In the genomic region with DNA sequence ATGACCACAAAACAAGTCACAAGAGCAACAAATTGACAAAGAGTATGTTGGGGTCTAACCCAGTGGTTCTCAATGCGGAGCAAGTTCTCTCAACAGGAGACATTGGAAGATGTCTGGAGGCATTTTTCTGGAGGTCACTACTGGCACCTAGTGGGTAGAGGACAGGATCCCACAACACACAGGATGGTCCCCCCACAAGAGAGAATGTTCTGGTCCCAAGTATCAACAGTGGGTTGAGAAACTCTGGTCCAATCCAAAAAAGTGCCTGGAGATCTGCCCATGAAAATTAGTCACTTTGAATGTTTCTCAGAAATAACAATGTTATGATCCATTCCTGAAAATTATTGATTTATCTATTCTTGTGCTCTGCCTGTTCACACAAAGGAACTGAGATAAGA, we compare ENCODE assay signal across 1 cellular context.
TF ChIP-seq lines count a peak whose summit lies in the region.

No MANE protein-coding gene starts in this region.

TF ChIP-seq in GM12878, 131 proteins besides CTCF, POLR2A, EP300 and RAD21:
- no peak for TF ChIP-seq RCOR1 (conservative IDR thresholded peaks at IDR 0.05; ENCODE audit: low read depth, low read length)
- TF ChIP-seq, protein P1, sequence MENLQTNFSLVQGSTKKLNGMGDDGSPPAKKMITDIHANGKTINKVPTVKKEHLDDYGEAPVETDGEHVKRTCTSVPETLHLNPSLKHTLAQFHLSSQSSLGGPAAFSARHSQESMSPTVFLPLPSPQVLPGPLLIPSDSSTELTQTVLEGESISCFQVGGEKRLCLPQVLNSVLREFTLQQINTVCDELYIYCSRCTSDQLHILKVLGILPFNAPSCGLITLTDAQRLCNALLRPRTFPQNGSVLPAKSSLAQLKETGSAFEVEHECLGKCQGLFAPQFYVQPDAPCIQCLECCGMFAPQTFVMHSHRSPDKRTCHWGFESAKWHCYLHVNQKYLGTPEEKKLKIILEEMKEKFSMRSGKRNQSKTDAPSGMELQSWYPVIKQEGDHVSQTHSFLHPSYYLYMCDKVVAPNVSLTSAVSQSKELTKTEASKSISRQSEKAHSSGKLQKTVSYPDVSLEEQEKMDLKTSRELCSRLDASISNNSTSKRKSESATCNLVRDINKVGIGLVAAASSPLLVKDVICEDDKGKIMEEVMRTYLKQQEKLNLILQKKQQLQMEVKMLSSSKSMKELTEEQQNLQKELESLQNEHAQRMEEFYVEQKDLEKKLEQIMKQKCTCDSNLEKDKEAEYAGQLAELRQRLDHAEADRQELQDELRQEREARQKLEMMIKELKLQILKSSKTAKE (IDR thresholded peaks at IDR 0.05; ENCODE audit: low read depth, poor library complexity, severe bottlenecking): peak; percentile 65
- peak; percentile 27; the same call in 1 of the 2 replicates for TF ChIP-seq SMC3 (IDR thresholded peaks at IDR 0.05; ENCODE audit: borderline replicate concordance, low read length)
- peak; percentile 61 for TF ChIP-seq SMARCA5 (IDR thresholded peaks at IDR 0.05)
- no peak for TF ChIP-seq SUPT20H (IDR thresholded peaks at IDR 0.05; ENCODE audit: borderline replicate concordance, control insufficient read depth, low read depth, low read length)
- no peak for TF ChIP-seq WRNIP1 (IDR thresholded peaks at IDR 0.05; ENCODE audit: borderline replicate concordance, low read depth, low read length)
- peak; percentile 50; the same call in 1 of the 2 replicates for TF ChIP-seq RUNX3 (IDR thresholded peaks at IDR 0.05; ENCODE audit: low read length)
- no peak for TF ChIP-seq NR2C2 (IDR thresholded peaks at IDR 0.05; ENCODE audit: borderline replicate concordance, control insufficient read depth, insufficient read length, low read depth)
- TF ChIP-seq ZBED1 (IDR thresholded peaks at IDR 0.05; ENCODE audit: borderline replicate concordance): no peak
- TF ChIP-seq, protein P2, sequence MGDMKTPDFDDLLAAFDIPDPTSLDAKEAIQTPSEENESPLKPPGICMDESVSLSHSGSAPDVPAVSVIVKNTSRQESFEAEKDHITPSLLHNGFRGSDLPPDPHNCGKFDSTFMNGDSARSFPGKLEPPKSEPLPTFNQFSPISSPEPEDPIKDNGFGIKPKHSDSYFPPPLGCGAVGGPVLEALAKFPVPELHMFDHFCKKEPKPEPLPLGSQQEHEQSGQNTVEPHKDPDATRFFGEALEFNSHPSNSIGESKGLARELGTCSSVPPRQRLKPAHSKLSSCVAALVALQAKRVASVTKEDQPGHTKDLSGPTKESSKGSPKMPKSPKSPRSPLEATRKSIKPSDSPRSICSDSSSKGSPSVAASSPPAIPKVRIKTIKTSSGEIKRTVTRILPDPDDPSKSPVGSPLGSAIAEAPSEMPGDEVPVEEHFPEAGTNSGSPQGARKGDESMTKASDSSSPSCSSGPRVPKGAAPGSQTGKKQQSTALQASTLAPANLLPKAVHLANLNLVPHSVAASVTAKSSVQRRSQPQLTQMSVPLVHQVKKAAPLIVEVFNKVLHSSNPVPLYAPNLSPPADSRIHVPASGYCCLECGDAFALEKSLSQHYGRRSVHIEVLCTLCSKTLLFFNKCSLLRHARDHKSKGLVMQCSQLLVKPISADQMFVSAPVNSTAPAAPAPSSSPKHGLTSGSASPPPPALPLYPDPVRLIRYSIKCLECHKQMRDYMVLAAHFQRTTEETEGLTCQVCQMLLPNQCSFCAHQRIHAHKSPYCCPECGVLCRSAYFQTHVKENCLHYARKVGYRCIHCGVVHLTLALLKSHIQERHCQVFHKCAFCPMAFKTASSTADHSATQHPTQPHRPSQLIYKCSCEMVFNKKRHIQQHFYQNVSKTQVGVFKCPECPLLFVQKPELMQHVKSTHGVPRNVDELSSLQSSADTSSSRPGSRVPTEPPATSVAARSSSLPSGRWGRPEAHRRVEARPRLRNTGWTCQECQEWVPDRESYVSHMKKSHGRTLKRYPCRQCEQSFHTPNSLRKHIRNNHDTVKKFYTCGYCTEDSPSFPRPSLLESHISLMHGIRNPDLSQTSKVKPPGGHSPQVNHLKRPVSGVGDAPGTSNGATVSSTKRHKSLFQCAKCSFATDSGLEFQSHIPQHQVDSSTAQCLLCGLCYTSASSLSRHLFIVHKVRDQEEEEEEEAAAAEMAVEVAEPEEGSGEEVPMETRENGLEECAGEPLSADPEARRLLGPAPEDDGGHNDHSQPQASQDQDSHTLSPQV (IDR thresholded peaks at IDR 0.05): peak; percentile 28; the same call in 1 of the 2 replicates
- TF ChIP-seq, protein P3, sequence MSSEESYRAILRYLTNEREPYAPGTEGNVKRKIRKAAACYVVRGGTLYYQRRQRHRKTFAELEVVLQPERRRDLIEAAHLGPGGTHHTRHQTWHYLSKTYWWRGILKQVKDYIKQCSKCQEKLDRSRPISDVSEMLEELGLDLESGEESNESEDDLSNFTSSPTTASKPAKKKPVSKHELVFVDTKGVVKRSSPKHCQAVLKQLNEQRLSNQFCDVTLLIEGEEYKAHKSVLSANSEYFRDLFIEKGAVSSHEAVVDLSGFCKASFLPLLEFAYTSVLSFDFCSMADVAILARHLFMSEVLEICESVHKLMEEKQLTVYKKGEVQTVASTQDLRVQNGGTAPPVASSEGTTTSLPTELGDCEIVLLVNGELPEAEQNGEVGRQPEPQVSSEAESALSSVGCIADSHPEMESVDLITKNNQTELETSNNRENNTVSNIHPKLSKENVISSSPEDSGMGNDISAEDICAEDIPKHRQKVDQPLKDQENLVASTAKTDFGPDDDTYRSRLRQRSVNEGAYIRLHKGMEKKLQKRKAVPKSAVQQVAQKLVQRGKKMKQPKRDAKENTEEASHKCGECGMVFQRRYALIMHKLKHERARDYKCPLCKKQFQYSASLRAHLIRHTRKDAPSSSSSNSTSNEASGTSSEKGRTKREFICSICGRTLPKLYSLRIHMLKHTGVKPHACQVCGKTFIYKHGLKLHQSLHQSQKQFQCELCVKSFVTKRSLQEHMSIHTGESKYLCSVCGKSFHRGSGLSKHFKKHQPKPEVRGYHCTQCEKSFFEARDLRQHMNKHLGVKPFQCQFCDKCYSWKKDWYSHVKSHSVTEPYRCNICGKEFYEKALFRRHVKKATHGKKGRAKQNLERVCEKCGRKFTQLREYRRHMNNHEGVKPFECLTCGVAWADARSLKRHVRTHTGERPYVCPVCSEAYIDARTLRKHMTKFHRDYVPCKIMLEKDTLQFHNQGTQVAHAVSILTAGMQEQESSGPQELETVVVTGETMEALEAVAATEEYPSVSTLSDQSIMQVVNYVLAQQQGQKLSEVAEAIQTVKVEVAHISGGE (CRISPR knock-in tag; IDR thresholded peaks at IDR 0.05): no peak
- TF ChIP-seq, protein P4, sequence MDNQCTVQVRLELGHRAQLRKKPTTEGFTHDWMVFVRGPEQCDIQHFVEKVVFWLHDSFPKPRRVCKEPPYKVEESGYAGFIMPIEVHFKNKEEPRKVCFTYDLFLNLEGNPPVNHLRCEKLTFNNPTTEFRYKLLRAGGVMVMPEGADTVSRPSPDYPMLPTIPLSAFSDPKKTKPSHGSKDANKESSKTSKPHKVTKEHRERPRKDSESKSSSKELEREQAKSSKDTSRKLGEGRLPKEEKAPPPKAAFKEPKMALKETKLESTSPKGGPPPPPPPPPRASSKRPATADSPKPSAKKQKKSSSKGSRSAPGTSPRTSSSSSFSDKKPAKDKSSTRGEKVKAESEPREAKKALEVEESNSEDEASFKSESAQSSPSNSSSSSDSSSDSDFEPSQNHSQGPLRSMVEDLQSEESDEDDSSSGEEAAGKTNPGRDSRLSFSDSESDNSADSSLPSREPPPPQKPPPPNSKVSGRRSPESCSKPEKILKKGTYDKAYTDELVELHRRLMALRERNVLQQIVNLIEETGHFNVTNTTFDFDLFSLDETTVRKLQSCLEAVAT (IDR thresholded peaks at IDR 0.05): 0 out of 2 replicates have a peak, but pooled peaks have one; percentile 8
- no peak for TF ChIP-seq BACH1 (IDR thresholded peaks at IDR 0.05; ENCODE audit: borderline replicate concordance)
- peak in 1 of 2 experiments; percentile 5; a peak in 1 of 4 replicates for TF ChIP-seq ETV6 (conservative IDR thresholded peaks at IDR 0.05 in 1 of 2, IDR thresholded peaks at IDR 0.05 in 1 of 2; ENCODE audit: borderline replicate concordance in 1 of 2, low read depth in 1 of 2)
- TF ChIP-seq SIN3A (IDR thresholded peaks at IDR 0.05; ENCODE audit: low read depth, low read length): 0 out of 2 replicates have a peak, but pooled peaks have one; percentile 0
- peak; percentile 6 for TF ChIP-seq MEF2B (IDR thresholded peaks at IDR 0.05; ENCODE audit: partially characterized antibody, poor library complexity, severe bottlenecking)
TF ChIP-seq in GM12878: peak in this region for 9.
